In the genomic region with DNA sequence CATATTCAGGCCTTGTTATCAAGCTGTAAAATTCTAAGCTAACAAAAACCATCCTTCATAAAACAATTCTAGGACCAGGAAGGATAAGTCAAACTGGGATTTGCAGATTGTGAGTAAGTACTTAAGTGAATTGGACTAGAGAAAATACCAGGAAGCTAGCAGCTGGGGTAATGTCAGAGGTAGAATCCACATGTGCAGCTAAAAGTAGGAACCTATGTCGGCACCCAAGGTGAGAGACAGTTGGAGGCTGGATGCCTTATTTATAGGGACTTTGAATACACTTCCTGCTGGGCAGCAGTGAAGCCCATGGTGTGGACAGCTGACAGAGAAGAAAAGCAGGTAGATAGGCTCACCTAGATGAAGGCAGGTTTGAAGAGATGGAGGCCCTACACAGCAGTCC, we compare ENCODE assay signal across 25 cellular contexts.
"Had no signal": no experiment of that assay in that cellular context is flagged by ENCODE, and none has a peak within 500 bp of the region (broad histone marks: within the 10 kb centered on the region; RNA-seq: fewer than 3 reads in every experiment).

No MANE protein-coding gene starts in this region.

- H3K27me3 Mint-ChIP-seq: activated CD4-positive, alpha-beta T cell treated with anti-CD3 and anti-CD28 coated beads, Interleukin-2, amount 10 ng/mL, durations not matched to agents 24 days and 14 days; activated naive CD8-positive, alpha-beta T cell treated with anti-CD3 and anti-CD28 coated beads for 36 hours; activated T-helper 17 cell treated with anti-CD3 and anti-CD28 coated beads, Interleukin-2, amount 50 U/mL, for 72 hours had no signal

- H3K27ac Mint-ChIP-seq: activated CD4-positive, alpha-beta T cell treated with anti-CD3 and anti-CD28 coated beads, Interleukin-2, amount 10 ng/mL, durations not matched to agents 24 days and 14 days; activated naive CD8-positive, alpha-beta T cell treated with anti-CD3 and anti-CD28 coated beads for 36 hours; activated T-helper 17 cell treated with anti-CD3 and anti-CD28 coated beads, Interleukin-2, amount 50 U/mL, for 72 hours had no signal

- H3K4me1 ChIP-seq: SJCRH30 had no signal

- DNase-seq: activated CD4-positive, alpha-beta T cell treated with anti-CD3 and anti-CD28 coated beads, Interleukin-2, amount 10 ng/mL, durations not matched to agents 24 days and 14 days; activated CD4-positive, alpha-beta T cell treated with anti-CD3 and anti-CD28 coated beads, Interleukin-2, amount 50 U/mL, for 4 hours; activated CD8-positive, alpha-beta memory T cell treated with anti-CD3 and anti-CD28 coated beads, Interleukin-2, amount 50 U/mL, for 4 hours; activated effector memory CD4-positive, alpha-beta T cell treated with anti-CD3 and anti-CD28 coated beads, Interleukin-2, amount 50 U/mL, for 16 hours; activated naive CD4-positive, alpha-beta T cell; activated naive CD4-positive, alpha-beta T cell treated with anti-CD3 and anti-CD28 coated beads, Interleukin-2, amount 50 U/mL, for 16 hours; activated naive CD8-positive, alpha-beta T cell treated with anti-CD3 and anti-CD28 coated beads for 36 hours; activated T-cell treated with anti-CD3 and anti-CD28 coated beads, Interleukin-2, amount 50 U/mL, for 48 hours; amniotic stem cell; aorta; NCI-H1092 treated with DMSO at 0.1 percent for 48 hours; NCI-H1694; NCI-H1930; NCI-H2081 treated with DMSO at 0.1 percent for 48 hours; NCI-H510A; NCI-H526; NCI-H774; SHP77; SJCRH30; T1000 had no signal

- H3K27me3 ChIP-seq: cardiac muscle cell, SJCRH30 had no signal

- H3K9me3 ChIP-seq: SJCRH30 had no signal

- H3K9me3 Mint-ChIP-seq: activated CD4-positive, alpha-beta T cell treated with anti-CD3 and anti-CD28 coated beads, Interleukin-2, amount 10 ng/mL, durations not matched to agents 24 days and 14 days; activated naive CD8-positive, alpha-beta T cell treated with anti-CD3 and anti-CD28 coated beads for 36 hours had no signal

- H3K4me2 ChIP-seq: KMS-11 had no signal

- H3K4me3 Mint-ChIP-seq: activated CD4-positive, alpha-beta T cell treated with anti-CD3 and anti-CD28 coated beads, Interleukin-2, amount 10 ng/mL, durations not matched to agents 24 days and 14 days; activated naive CD8-positive, alpha-beta T cell treated with anti-CD3 and anti-CD28 coated beads for 36 hours; activated T-helper 17 cell treated with anti-CD3 and anti-CD28 coated beads, Interleukin-2, amount 50 U/mL, for 72 hours had no signal

- ATAC-seq: activated T-helper 17 cell treated with anti-CD3 and anti-CD28 coated beads, Interleukin-2, amount 50 U/mL, for 72 hours; Panc1 had no signal

- H3K27ac ChIP-seq: cardiac muscle cell, KMS-11, SJCRH30, SK-N-MC had no signal

- H3K4me1 Mint-ChIP-seq: activated CD4-positive, alpha-beta T cell treated with anti-CD3 and anti-CD28 coated beads, Interleukin-2, amount 10 ng/mL, durations not matched to agents 24 days and 14 days; activated naive CD8-positive, alpha-beta T cell treated with anti-CD3 and anti-CD28 coated beads for 36 hours; activated T-helper 17 cell treated with anti-CD3 and anti-CD28 coated beads, Interleukin-2, amount 50 U/mL, for 72 hours had no signal

- H3K36me3 Mint-ChIP-seq: activated naive CD8-positive, alpha-beta T cell treated with anti-CD3 and anti-CD28 coated beads for 36 hours had no signal

- H3K4me3 ChIP-seq: cardiac muscle cell, SJCRH30, SK-N-MC had no signal

- H3K9ac ChIP-seq: KMS-11 had no signal

- H3K36me3 ChIP-seq: cardiac muscle cell, SJCRH30 had no signal
